ENCODE assay signal across 9 cellular contexts in the genomic region with DNA sequence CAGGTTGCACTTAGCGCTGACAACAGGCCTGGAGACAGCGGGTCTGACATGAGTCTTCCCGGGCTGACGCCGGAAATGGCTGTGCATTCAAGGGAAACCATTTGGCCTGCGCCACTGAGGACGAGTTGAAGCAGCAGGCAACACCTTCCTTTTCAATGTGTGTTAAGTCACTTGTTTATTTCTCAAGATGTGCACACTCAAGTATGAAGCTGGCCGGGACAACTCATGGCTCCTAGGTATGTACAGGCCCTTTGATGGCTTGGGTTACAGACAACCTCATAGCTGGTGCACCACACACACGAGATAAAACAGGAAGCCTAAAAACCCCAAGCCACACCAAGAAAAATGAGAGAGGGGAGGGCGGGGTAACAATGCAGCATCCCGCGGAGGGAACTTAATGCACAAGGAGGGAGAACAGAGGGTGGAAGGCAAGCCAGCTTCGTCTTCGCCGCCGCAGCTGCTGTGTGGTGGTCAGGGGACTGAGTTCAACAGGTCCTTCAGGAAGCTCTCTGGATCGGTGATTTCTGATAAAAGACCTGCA.
DNase-seq lines count a peak whose midpoint lies in the region; ATAC-seq and TF ChIP-seq lines count a peak whose summit lies in the region.
"Had no signal": no experiment of that assay in that cellular context is flagged by ENCODE, and none has a peak within 500 bp of the region (broad histone marks: within the 10 kb centered on the region; RNA-seq: fewer than 3 reads in every experiment).

No MANE protein-coding gene starts in this region.

- peak; percentile 42 for DNase-seq in activated CD4-positive, CD25-positive, alpha-beta regulatory T cell treated with anti-CD3 and anti-CD28 coated beads, Interleukin-2, amount 50 U/mL, for 72 hours
- peak; percentile 41 for DNase-seq in activated gamma-delta T cell treated with anti-CD3 and anti-CD28 coated beads, Interleukin-2, amount 50 U/mL, for 16 hours (ENCODE audit: low read depth)
- no peak for DNase-seq in natural killer cell treated with Interleukin-12 subunit alpha and Interleukin-12 subunit beta and Interleukin-15 and Interleukin-18, amount 100 ng/mL, for 72 hours (ENCODE audit: low spot score)
- no peak for DNase-seq in GM10248 (ENCODE audit: extremely low spot score)
- DNase-seq: mesendoderm, NCI-H510A had no signal

- no peaks in the 10 kb centered on the region for H3K9me3 ChIP-seq in thymus (ENCODE audit: control insufficient read depth)

- POLR2A ChIA-PET in GM10248 (lab: Yijun Ruan, JAX) = interaction anchor here (0.5 kb wide), 1 partner anchor 16 kb away, joined by 3 read pairs; no protein-coding TSS in a partner anchor

- H3K27ac ChIP-seq in thymus (ENCODE audit: low read depth) = peak overlapping the region; percentile 72

- peaks cover 24% of the 10 kb centered on the region for H3K36me3 Mint-ChIP-seq in natural killer cell treated with Interleukin-12 subunit alpha and Interleukin-12 subunit beta and Interleukin-15 and Interleukin-18, amount 100 ng/mL, for 72 hours

- H3K27me3 ChIP-seq in thymus (ENCODE audit: control insufficient read depth, insufficient read depth) = no peaks in the 10 kb centered on the region

- ATAC-seq in natural killer cell treated with Interleukin-12 subunit alpha and Interleukin-12 subunit beta and Interleukin-15 and Interleukin-18, amount 100 ng/mL, for 72 hours = peak in 1 of 2 donors; percentile 55
- no peak for ATAC-seq in GM19035 (IDR thresholded peaks at IDR 0.05; ENCODE audit: unreplicated experiment)
- no peak for ATAC-seq in GM18870 (IDR thresholded peaks at IDR 0.05; ENCODE audit: unreplicated experiment)

- no peak overlapping the region for H3K4me3 ChIP-seq in thymus (ENCODE audit: low read length)

- peaks cover 13 to 14% of the 10 kb centered on the region in 2 donors for H3K4me1 Mint-ChIP-seq in natural killer cell treated with Interleukin-12 subunit alpha and Interleukin-12 subunit beta and Interleukin-15 and Interleukin-18, amount 100 ng/mL, for 72 hours (ENCODE audit: low read depth in 2 of 2)

- no peaks in the 10 kb centered on the region for H3K9me3 Mint-ChIP-seq in natural killer cell treated with Interleukin-12 subunit alpha and Interleukin-12 subunit beta and Interleukin-15 and Interleukin-18, amount 100 ng/mL, for 72 hours

- 36% methylated on average over 17 of the region's 17 CpGs for WGBS in thymus

- peak overlapping the region; percentile 23 for H3K4me3 Mint-ChIP-seq in natural killer cell treated with Interleukin-12 subunit alpha and Interleukin-12 subunit beta and Interleukin-15 and Interleukin-18, amount 100 ng/mL, for 72 hours

- no peak overlapping the region for H3K27ac Mint-ChIP-seq in natural killer cell treated with Interleukin-12 subunit alpha and Interleukin-12 subunit beta and Interleukin-15 and Interleukin-18, amount 100 ng/mL, for 72 hours

- CTCF ChIA-PET in GM10248 (lab: Yijun Ruan, JAX) = interaction anchor here (1.1 to 3.1 kb wide), 4 partner anchors 162 to 588 kb away, joined by 3 to 13 read pairs (median 10); no protein-coding TSS in a partner anchor

- TF ChIP-seq CTCF in GM10248 (IDR thresholded peaks at IDR 0.05; ENCODE audit: control extremely low read depth, extremely low read depth, low read depth, missing control alignments) = no peak

- no peaks in the 10 kb centered on the region for H3K27me3 Mint-ChIP-seq in natural killer cell treated with Interleukin-12 subunit alpha and Interleukin-12 subunit beta and Interleukin-15 and Interleukin-18, amount 100 ng/mL, for 72 hours

- peaks cover 3% of the 10 kb centered on the region for H3K4me1 ChIP-seq in thymus (ENCODE audit: control insufficient read depth, insufficient read depth, low read length)

- H3K36me3 ChIP-seq in thymus (ENCODE audit: control insufficient read depth, insufficient read depth) = peaks cover 69% of the 10 kb centered on the region

Comparison
In these comparisons a context has a peak if more than half of its experiments do, and no peak if none do; other contexts are left out.
1. DNase-seq: peak in activated CD4-positive, CD25-positive, alpha-beta regulatory T cell treated with anti-CD3 and anti-CD28 coated beads, Interleukin-2, amount 50 U/mL, for 72 hours (single experiment) and activated gamma-delta T cell treated with anti-CD3 and anti-CD28 coated beads, Interleukin-2, amount 50 U/mL, for 16 hours (single experiment); none in natural killer cell treated with Interleukin-12 subunit alpha and Interleukin-12 subunit beta and Interleukin-15 and Interleukin-18, amount 100 ng/mL, for 72 hours (single experiment) and GM10248 (single experiment).